In genomic region chr3:142963266-142964149, GRCh38 we compare ENCODE assay signal across 1 cellular context.
A peak's percentile ranks its signal among the peaks of the same experiment; 100 is the strongest.
TF ChIP-seq lines count a peak whose summit lies in the region.

A gene with protein sequence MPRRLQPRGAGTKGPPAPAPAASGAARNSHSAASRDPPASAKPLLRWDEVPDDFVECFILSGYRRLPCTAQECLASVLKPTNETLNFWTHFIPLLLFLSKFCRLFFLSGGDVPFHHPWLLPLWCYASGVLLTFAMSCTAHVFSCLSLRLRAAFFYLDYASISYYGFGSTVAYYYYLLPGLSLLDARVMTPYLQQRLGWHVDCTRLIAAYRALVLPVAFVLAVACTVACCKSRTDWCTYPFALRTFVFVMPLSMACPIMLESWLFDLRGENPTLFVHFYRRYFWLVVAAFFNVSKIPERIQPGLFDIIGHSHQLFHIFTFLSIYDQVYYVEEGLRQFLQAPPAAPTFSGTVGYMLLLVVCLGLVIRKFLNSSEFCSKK (minus strand): TSS chr3:142963674. CDS start chr3:142963336, 338 bp downstream.

TF ChIP-seq in HepG2, 621 proteins besides CTCF, POLR2A, EP300 and RAD21 (continued from another document and continues in another):
- TF ChIP-seq ZBTB33 (CRISPR knock-in tag; IDR thresholded peaks at IDR 0.05) = no peak
- TF ChIP-seq ZFP62 (CRISPR knock-in tag; IDR thresholded peaks at IDR 0.05) = no peak
- 0 out of 2 replicates have a peak, but pooled peaks have one; percentile 2 for TF ChIP-seq ZNF280B (CRISPR knock-in tag; IDR thresholded peaks at IDR 0.05; ENCODE audit: borderline replicate concordance)
- no peak for TF ChIP-seq NFE2L2 (IDR thresholded peaks at IDR 0.05; ENCODE audit: low read length)
- no peak for TF ChIP-seq ZSCAN9 (CRISPR knock-in tag; IDR thresholded peaks at IDR 0.05; ENCODE audit: borderline replicate concordance)
- TF ChIP-seq, protein P1, sequence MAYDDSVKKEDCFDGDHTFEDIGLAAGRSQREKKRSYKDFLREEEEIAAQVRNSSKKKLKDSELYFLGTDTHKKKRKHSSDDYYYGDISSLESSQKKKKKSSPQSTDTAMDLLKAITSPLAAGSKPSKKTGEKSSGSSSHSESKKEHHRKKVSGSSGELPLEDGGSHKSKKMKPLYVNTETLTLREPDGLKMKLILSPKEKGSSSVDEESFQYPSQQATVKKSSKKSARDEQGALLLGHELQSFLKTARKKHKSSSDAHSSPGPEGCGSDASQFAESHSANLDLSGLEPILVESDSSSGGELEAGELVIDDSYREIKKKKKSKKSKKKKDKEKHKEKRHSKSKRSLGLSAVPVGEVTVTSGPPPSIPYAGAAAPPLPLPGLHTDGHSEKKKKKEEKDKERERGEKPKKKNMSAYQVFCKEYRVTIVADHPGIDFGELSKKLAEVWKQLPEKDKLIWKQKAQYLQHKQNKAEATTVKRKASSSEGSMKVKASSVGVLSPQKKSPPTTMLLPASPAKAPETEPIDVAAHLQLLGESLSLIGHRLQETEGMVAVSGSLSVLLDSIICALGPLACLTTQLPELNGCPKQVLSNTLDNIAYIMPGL (CRISPR knock-in tag; IDR thresholded peaks at IDR 0.05; ENCODE audit: borderline replicate concordance in 1 of 2, low read depth in 1 of 2) = peak; percentile 46 to 48; a peak in 3 of 4 replicates
- TF ChIP-seq ZNF12 (CRISPR knock-in tag; IDR thresholded peaks at IDR 0.05) = no peak
- no peak for TF ChIP-seq DR1 (CRISPR knock-in tag; IDR thresholded peaks at IDR 0.05)
- peak; percentile 77; the same call in 1 of the 2 replicates for TF ChIP-seq ZNF160 (CRISPR knock-in tag; IDR thresholded peaks at IDR 0.05)
- TF ChIP-seq KMT2B (CRISPR knock-in tag; IDR thresholded peaks at IDR 0.05) = peak; percentile 36; the same call in 1 of the 2 replicates
- TF ChIP-seq ZNF709 (CRISPR knock-in tag; IDR thresholded peaks at IDR 0.05) = peak; percentile 87; the same call in 1 of the 2 replicates
- 0 out of 2 replicates have a peak, but pooled peaks have one; percentile 26 for TF ChIP-seq ZNF451 (CRISPR knock-in tag; IDR thresholded peaks at IDR 0.05)
- no peak for TF ChIP-seq TCF7 (IDR thresholded peaks at IDR 0.05; ENCODE audit: low read depth)
- peak; percentile 56 for TF ChIP-seq MED8 (CRISPR knock-in tag; IDR thresholded peaks at IDR 0.05; ENCODE audit: insufficient replicate concordance)
- no peak for TF ChIP-seq HOXA9 (CRISPR knock-in tag; IDR thresholded peaks at IDR 0.05; ENCODE audit: borderline replicate concordance)
- no peak for TF ChIP-seq ZNF513 (CRISPR knock-in tag; conservative IDR thresholded peaks at IDR 0.05)
- no peak for TF ChIP-seq ZNF496 (CRISPR knock-in tag; IDR thresholded peaks at IDR 0.05; ENCODE audit: insufficient replicate concordance)
- TF ChIP-seq, protein P2, sequence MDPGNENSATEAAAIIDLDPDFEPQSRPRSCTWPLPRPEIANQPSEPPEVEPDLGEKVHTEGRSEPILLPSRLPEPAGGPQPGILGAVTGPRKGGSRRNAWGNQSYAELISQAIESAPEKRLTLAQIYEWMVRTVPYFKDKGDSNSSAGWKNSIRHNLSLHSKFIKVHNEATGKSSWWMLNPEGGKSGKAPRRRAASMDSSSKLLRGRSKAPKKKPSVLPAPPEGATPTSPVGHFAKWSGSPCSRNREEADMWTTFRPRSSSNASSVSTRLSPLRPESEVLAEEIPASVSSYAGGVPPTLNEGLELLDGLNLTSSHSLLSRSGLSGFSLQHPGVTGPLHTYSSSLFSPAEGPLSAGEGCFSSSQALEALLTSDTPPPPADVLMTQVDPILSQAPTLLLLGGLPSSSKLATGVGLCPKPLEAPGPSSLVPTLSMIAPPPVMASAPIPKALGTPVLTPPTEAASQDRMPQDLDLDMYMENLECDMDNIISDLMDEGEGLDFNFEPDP (CRISPR knock-in tag; conservative IDR thresholded peaks at IDR 0.05) = no peak
- TF ChIP-seq ZNF605 (CRISPR knock-in tag; IDR thresholded peaks at IDR 0.05) = no peak
- TF ChIP-seq ZNF260 (CRISPR knock-in tag; IDR thresholded peaks at IDR 0.05; ENCODE audit: borderline replicate concordance, low read depth) = no peak
- 0 out of 2 replicates have a peak, but pooled peaks have one; percentile 37 for TF ChIP-seq MAX (IDR thresholded peaks at IDR 0.05)
- no peak for TF ChIP-seq SNAPC5 (CRISPR knock-in tag; IDR thresholded peaks at IDR 0.05; ENCODE audit: borderline replicate concordance)
- TF ChIP-seq, protein P3, sequence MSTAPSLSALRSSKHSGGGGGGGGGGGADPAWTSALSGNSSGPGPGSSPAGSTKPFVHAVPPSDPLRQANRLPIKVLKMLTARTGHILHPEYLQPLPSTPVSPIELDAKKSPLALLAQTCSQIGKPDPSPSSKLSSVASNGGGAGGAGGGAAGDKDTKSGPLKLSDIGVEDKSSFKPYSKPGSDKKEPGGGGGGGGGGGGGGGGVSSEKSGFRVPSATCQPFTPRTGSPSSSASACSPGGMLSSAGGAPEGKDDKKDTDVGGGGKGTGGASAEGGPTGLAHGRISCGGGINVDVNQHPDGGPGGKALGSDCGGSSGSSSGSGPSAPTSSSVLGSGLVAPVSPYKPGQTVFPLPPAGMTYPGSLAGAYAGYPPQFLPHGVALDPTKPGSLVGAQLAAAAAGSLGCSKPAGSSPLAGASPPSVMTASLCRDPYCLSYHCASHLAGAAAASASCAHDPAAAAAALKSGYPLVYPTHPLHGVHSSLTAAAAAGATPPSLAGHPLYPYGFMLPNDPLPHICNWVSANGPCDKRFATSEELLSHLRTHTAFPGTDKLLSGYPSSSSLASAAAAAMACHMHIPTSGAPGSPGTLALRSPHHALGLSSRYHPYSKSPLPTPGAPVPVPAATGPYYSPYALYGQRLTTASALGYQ (CRISPR knock-in tag; IDR thresholded peaks at IDR 0.05) = peak; percentile 61; the same call in 1 of the 2 replicates
- no peak for TF ChIP-seq SNAPC2 (CRISPR knock-in tag; IDR thresholded peaks at IDR 0.05)
- TF ChIP-seq PHF5A (CRISPR knock-in tag; IDR thresholded peaks at IDR 0.05; ENCODE audit: low read depth, unreplicated experiment) = no peak
- 0 out of 2 replicates have a peak, but pooled peaks have one; percentile 41 for TF ChIP-seq KAT7 (CRISPR knock-in tag; IDR thresholded peaks at IDR 0.05; ENCODE audit: borderline replicate concordance)
- TF ChIP-seq SALL2 (CRISPR knock-in tag; IDR thresholded peaks at IDR 0.05) = peak; percentile 64; the same call in 1 of the 2 replicates
- peak; percentile 74 for TF ChIP-seq MED1 (CRISPR knock-in tag; IDR thresholded peaks at IDR 0.05)
- 0 out of 2 replicates have a peak, but pooled peaks have one; percentile 51 for TF ChIP-seq ZNF331 (CRISPR knock-in tag; IDR thresholded peaks at IDR 0.05)
- peak; percentile 66 for TF ChIP-seq PAXIP1 (CRISPR knock-in tag; conservative IDR thresholded peaks at IDR 0.05)
- TF ChIP-seq ZFP41 (CRISPR knock-in tag; IDR thresholded peaks at IDR 0.05; ENCODE audit: borderline replicate concordance) = no peak
- no peak for TF ChIP-seq NR2F2 (IDR thresholded peaks at IDR 0.05; ENCODE audit: borderline replicate concordance, low read depth)
- TF ChIP-seq KDM4B (CRISPR knock-in tag; IDR thresholded peaks at IDR 0.05) = no peak
- no peak; the same call in 1 of the 2 replicates for TF ChIP-seq ARNT2 (CRISPR knock-in tag; IDR thresholded peaks at IDR 0.05; ENCODE audit: low read depth)
- no peak for TF ChIP-seq MATR3 (CRISPR knock-in tag; IDR thresholded peaks at IDR 0.05)
- TF ChIP-seq RFXAP (CRISPR knock-in tag; IDR thresholded peaks at IDR 0.05; ENCODE audit: borderline replicate concordance) = peak; percentile 40; the same call in 1 of the 2 replicates
- TF ChIP-seq NFE2L1 (CRISPR knock-in tag; IDR thresholded peaks at IDR 0.05; ENCODE audit: borderline replicate concordance) = no peak
- TF ChIP-seq ZNF580 (CRISPR knock-in tag; IDR thresholded peaks at IDR 0.05; ENCODE audit: borderline replicate concordance, low read depth) = peak; percentile 40; the same call in 1 of the 2 replicates
- peak; percentile 81; the same call in 1 of the 2 replicates for TF ChIP-seq ZNF563 (CRISPR knock-in tag; IDR thresholded peaks at IDR 0.05)
- TF ChIP-seq RBM39 (IDR thresholded peaks at IDR 0.05; ENCODE audit: low read depth, low read length, poor library complexity, severe bottlenecking) = no peak
- TF ChIP-seq MYC (CRISPR knock-in tag; IDR thresholded peaks at IDR 0.05; ENCODE audit: borderline replicate concordance) = peak; percentile 81
- TF ChIP-seq CEBPB (IDR thresholded peaks at IDR 0.05; ENCODE audit: borderline replicate concordance, low read depth, low read length) = no peak
- no peak for TF ChIP-seq TCF12 (IDR thresholded peaks at IDR 0.05)
- TF ChIP-seq TCF12 (CRISPR knock-in tag; IDR thresholded peaks at IDR 0.05) = 0 out of 2 replicates have a peak, but pooled peaks have one; percentile 57
- no peak for TF ChIP-seq KLF9 (CRISPR knock-in tag; IDR thresholded peaks at IDR 0.05; ENCODE audit: low read depth)
- no peak for TF ChIP-seq EZH2 (conservative IDR thresholded peaks at IDR 0.05; ENCODE audit: low read depth, low read length)
- TF ChIP-seq SMAD9 (CRISPR knock-in tag; IDR thresholded peaks at IDR 0.05) = no peak
